ENCODE assay signal across 32 cellular contexts in genomic region chr2:218992196-218992595, GRCh38. TPM values are rescaled to one million over a fixed set of nuclear protein-coding genes. Genes with fewer than 3 reads are reported as not detected.
"Had no signal": no experiment of that assay in that cellular context is flagged by ENCODE, and none has a peak within 500 bp of the region (broad histone marks: within the 10 kb centered on the region; RNA-seq: fewer than 3 reads in every experiment).

No MANE protein-coding gene starts in this region.

- H3K9me3 ChIP-seq: ascending aorta, MG63, SJSA1 had no signal

- H3K9me3 Mint-ChIP-seq: activated B cell treated with CpG ODN at 0.5 μM for 24 hours; activated CD4-positive, alpha-beta memory T cell treated with anti-CD3 and anti-CD28 coated beads for 36 hours; activated naive CD8-positive, alpha-beta T cell treated with anti-CD3 and anti-CD28 coated beads, Interleukin-2, amount 10 ng/mL, durations not matched to agents 7 days and 5 days; activated T-cell treated with anti-CD3 and anti-CD28 coated beads, Interleukin-2, amount 50 U/mL, for 4 hours; activated T-helper 1 cell treated with anti-CD3 and anti-CD28 coated beads, Interleukin-12 subunit alpha, Interleukin-12 subunit beta, Interleukin-2, Interleukin-4 antibody, amounts not matched to agents 30 ng/mL and 10 ng/mL and 1 ng/mL, durations not matched to agents 14 hours and 24 hours and 36 hours; central memory CD8-positive, alpha-beta T cell had no signal

- ATAC-seq: Panc1 had no signal

- H3K27ac Mint-ChIP-seq: activated B cell treated with CpG ODN at 0.5 μM for 24 hours; activated CD4-positive, alpha-beta memory T cell treated with anti-CD3 and anti-CD28 coated beads for 36 hours; activated naive CD8-positive, alpha-beta T cell treated with anti-CD3 and anti-CD28 coated beads, Interleukin-2, amount 10 ng/mL, durations not matched to agents 7 days and 5 days; activated T-helper 1 cell treated with anti-CD3 and anti-CD28 coated beads, Interleukin-12 subunit alpha, Interleukin-12 subunit beta, Interleukin-2, Interleukin-4 antibody, amounts not matched to agents 30 ng/mL and 10 ng/mL and 1 ng/mL, durations not matched to agents 14 hours and 24 hours and 36 hours had no signal

- H3K4me3 Mint-ChIP-seq: activated B cell treated with CpG ODN at 0.5 μM for 24 hours; activated CD4-positive, alpha-beta memory T cell treated with anti-CD3 and anti-CD28 coated beads for 36 hours; activated naive CD8-positive, alpha-beta T cell treated with anti-CD3 and anti-CD28 coated beads, Interleukin-2, amount 10 ng/mL, durations not matched to agents 7 days and 5 days; activated T-cell treated with anti-CD3 and anti-CD28 coated beads, Interleukin-2, amount 50 U/mL, for 4 hours; activated T-helper 1 cell treated with anti-CD3 and anti-CD28 coated beads, Interleukin-12 subunit alpha, Interleukin-12 subunit beta, Interleukin-2, Interleukin-4 antibody, amounts not matched to agents 30 ng/mL and 10 ng/mL and 1 ng/mL, durations not matched to agents 14 hours and 24 hours and 36 hours; central memory CD8-positive, alpha-beta T cell had no signal

- H3K4me3 ChIP-seq: cardiac muscle cell, MG63, SJSA1 had no signal

- H3K36me3 Mint-ChIP-seq: activated CD4-positive, alpha-beta memory T cell treated with anti-CD3 and anti-CD28 coated beads for 36 hours; activated naive CD8-positive, alpha-beta T cell treated with anti-CD3 and anti-CD28 coated beads, Interleukin-2, amount 10 ng/mL, durations not matched to agents 7 days and 5 days had no signal

- H3K27ac ChIP-seq: ascending aorta, cardiac muscle cell, SJSA1 had no signal

- H3K36me3 ChIP-seq: ascending aorta, cardiac muscle cell, MG63, SJSA1 had no signal

- DNase-seq: activated B cell treated with CpG ODN at 0.5 μM for 24 hours; activated CD4-positive, alpha-beta memory T cell treated with anti-CD3 and anti-CD28 coated beads for 36 hours; activated CD4-positive, alpha-beta T cell treated with anti-CD3 and anti-CD28 coated beads for 4 hours; activated CD4-positive, alpha-beta T cell treated with anti-CD3 and anti-CD28 coated beads, Interleukin-2, amount 50 U/mL, for 1 hour; activated CD4-positive, CD25-positive, alpha-beta regulatory T cell treated with anti-CD3 and anti-CD28 coated beads, Interleukin-2, amount 50 U/mL, for 72 hours; activated CD8-positive, alpha-beta memory T cell treated with anti-CD3 and anti-CD28 coated beads, Interleukin-2, amount 50 U/mL, for 4 hours; activated effector memory CD4-positive, alpha-beta T cell treated with Interleukin-2 at 50 U/mL for 16 hours; activated naive CD4-positive, alpha-beta T cell treated with anti-CD3 and anti-CD28 coated beads, Interleukin-2, amount 50 U/mL, for 16 hours; activated naive CD8-positive, alpha-beta T cell treated with anti-CD3 and anti-CD28 coated beads, Interleukin-2, amount 10 ng/mL, durations not matched to agents 7 days and 5 days; activated T-cell treated with anti-CD3 and anti-CD28 coated beads for 4 hours; activated T-cell treated with anti-CD3 and anti-CD28 coated beads, Interleukin-2, amount 50 U/mL, for 4 hours; amygdala; Kasumi-1; KG1; MG63; NCI-H1436 treated with DMSO at 0.1 percent for 48 hours; NCI-H1694 treated with DMSO at 0.1 percent for 48 hours; NCI-H2029; NCI-H345; NCI-H524 treated with DMSO at 0.1 percent for 48 hours; SW 1271; T-helper 1 cell; T-helper 2 cell; T-helper 9 cell had no signal

RNA-seq across cellular contexts. Expression of gene CRYBA2, which starts 1.0 kb away (rescaled TPM):
- total RNA-seq: activated B cell treated with CpG ODN at 0.5 μM for 24 hours; activated CD4-positive, alpha-beta memory T cell treated with anti-CD3 and anti-CD28 coated beads for 36 hours; activated naive CD8-positive, alpha-beta T cell treated with anti-CD3 and anti-CD28 coated beads, Interleukin-2, amount 10 ng/mL, durations not matched to agents 7 days and 5 days; activated T-cell treated with anti-CD3 and anti-CD28 coated beads, Interleukin-2, amount 50 U/mL, for 4 hours; ascending aorta; cardiac muscle cell; NCI-H460; RPMI7951; SJSA1 had no signal
- polyA plus RNA-seq: cardiac muscle cell had no signal

RNA-seq across cellular contexts. Expression of gene FEV, which starts 7.2 kb away (rescaled TPM):
- total RNA-seq: activated B cell treated with CpG ODN at 0.5 μM for 24 hours; activated CD4-positive, alpha-beta memory T cell treated with anti-CD3 and anti-CD28 coated beads for 36 hours; activated naive CD8-positive, alpha-beta T cell treated with anti-CD3 and anti-CD28 coated beads, Interleukin-2, amount 10 ng/mL, durations not matched to agents 7 days and 5 days; activated T-cell treated with anti-CD3 and anti-CD28 coated beads, Interleukin-2, amount 50 U/mL, for 4 hours; activated T-helper 1 cell treated with anti-CD3 and anti-CD28 coated beads, Interleukin-12 subunit alpha, Interleukin-12 subunit beta, Interleukin-2, Interleukin-4 antibody, amounts not matched to agents 30 ng/mL and 10 ng/mL and 1 ng/mL, durations not matched to agents 14 hours and 24 hours and 36 hours; ascending aorta; cardiac muscle cell; NCI-H460; RPMI7951; SJSA1 had no signal
- polyA plus RNA-seq: cardiac muscle cell had no signal

RNA-seq across cellular contexts. Expression of gene CDK5R2, which starts 32.7 kb away (rescaled TPM):
- total RNA-seq: activated B cell treated with CpG ODN at 0.5 μM for 24 hours; activated CD4-positive, alpha-beta memory T cell treated with anti-CD3 and anti-CD28 coated beads for 36 hours; activated naive CD8-positive, alpha-beta T cell treated with anti-CD3 and anti-CD28 coated beads, Interleukin-2, amount 10 ng/mL, durations not matched to agents 7 days and 5 days; activated T-cell treated with anti-CD3 and anti-CD28 coated beads, Interleukin-2, amount 50 U/mL, for 4 hours; activated T-helper 1 cell treated with anti-CD3 and anti-CD28 coated beads, Interleukin-12 subunit alpha, Interleukin-12 subunit beta, Interleukin-2, Interleukin-4 antibody, amounts not matched to agents 30 ng/mL and 10 ng/mL and 1 ng/mL, durations not matched to agents 14 hours and 24 hours and 36 hours; ascending aorta; SJSA1 had no signal

RNA-seq across cellular contexts. Expression of gene CFAP65, which starts 49.1 kb away (rescaled TPM):
- total RNA-seq: activated B cell treated with CpG ODN at 0.5 μM for 24 hours; activated CD4-positive, alpha-beta memory T cell treated with anti-CD3 and anti-CD28 coated beads for 36 hours; activated naive CD8-positive, alpha-beta T cell treated with anti-CD3 and anti-CD28 coated beads, Interleukin-2, amount 10 ng/mL, durations not matched to agents 7 days and 5 days; activated T-cell treated with anti-CD3 and anti-CD28 coated beads, Interleukin-2, amount 50 U/mL, for 4 hours; activated T-helper 1 cell treated with anti-CD3 and anti-CD28 coated beads, Interleukin-12 subunit alpha, Interleukin-12 subunit beta, Interleukin-2, Interleukin-4 antibody, amounts not matched to agents 30 ng/mL and 10 ng/mL and 1 ng/mL, durations not matched to agents 14 hours and 24 hours and 36 hours; ascending aorta; NCI-H460; SJSA1 had no signal
